Comparison of ENCODE assay signal across 13 cellular contexts in the genomic region with DNA sequence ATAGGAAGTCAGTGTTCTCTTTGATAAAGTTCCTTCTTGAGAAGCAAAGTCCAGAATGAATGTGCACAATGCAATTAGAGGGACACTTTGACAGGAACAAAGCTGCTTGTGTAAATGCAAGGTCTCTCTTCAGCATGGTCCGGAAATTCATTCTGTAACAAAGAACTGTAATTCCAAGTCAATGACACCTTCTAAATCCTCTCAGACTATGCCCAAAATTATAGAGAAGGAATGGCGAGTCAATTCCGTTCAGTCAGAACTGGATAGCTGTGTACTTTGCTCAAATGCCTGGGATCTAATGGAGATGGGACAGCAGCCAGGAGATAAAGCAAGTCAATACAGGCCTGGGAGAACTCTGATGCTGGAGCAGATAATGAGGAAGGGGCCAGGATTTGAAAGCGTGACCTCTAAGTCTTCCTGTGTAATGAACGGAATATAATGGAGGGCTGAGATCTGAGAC.
DNase-seq lines count a peak whose midpoint lies in the region; ATAC-seq and TF ChIP-seq lines count a peak whose summit lies in the region.
"Had no signal": no experiment of that assay in that cellular context is flagged by ENCODE, and none has a peak within 500 bp of the region (broad histone marks: within the 10 kb centered on the region; RNA-seq: fewer than 3 reads in every experiment).

No MANE protein-coding gene starts in this region.

- H3K4me3 ChIP-seq in RWPE2 (ENCODE audit: severe bottlenecking): no peak overlapping the region
- H3K4me3 ChIP-seq in transverse colon: no peak overlapping the region
- H3K4me3 ChIP-seq in heart left ventricle: no peak overlapping the region
- H3K4me3 ChIP-seq: cardiac muscle cell, tibial nerve had no signal

- H3K27me3 ChIP-seq in RWPE2 (ENCODE audit: insufficient read depth, poor library complexity, severe bottlenecking): no peaks in the 10 kb centered on the region
- no peaks in the 10 kb centered on the region for H3K27me3 ChIP-seq in foreskin keratinocyte
- H3K27me3 ChIP-seq in transverse colon: no peaks in the 10 kb centered on the region
- no peaks in the 10 kb centered on the region for H3K27me3 ChIP-seq in heart left ventricle
- H3K27me3 ChIP-seq: cardiac muscle cell, tibial nerve had no signal

- H3K4me1 ChIP-seq in RWPE2 (ENCODE audit: insufficient read depth, poor library complexity, severe bottlenecking): peaks cover 16% of the 10 kb centered on the region
- H3K4me1 ChIP-seq in foreskin keratinocyte: peaks cover 13% of the 10 kb centered on the region
- peaks cover 0 to 17% (median 4%) of the 10 kb centered on the region in 4 donors for H3K4me1 ChIP-seq in transverse colon
- H3K4me1 ChIP-seq in heart left ventricle: peaks cover 0 to 38% (median 19%) of the 10 kb centered on the region in 12 donors

- H3K36me3 ChIP-seq in RWPE2 (ENCODE audit: low read depth): no peaks in the 10 kb centered on the region
- no peaks in the 10 kb centered on the region for H3K36me3 ChIP-seq in transverse colon
- H3K36me3 ChIP-seq in heart left ventricle: no peaks in the 10 kb centered on the region
- H3K36me3 ChIP-seq: cardiac muscle cell, tibial nerve had no signal

- H3K36me3 Mint-ChIP-seq in activated naive CD8-positive, alpha-beta T cell treated with anti-CD3 and anti-CD28 coated beads, Interleukin-2, amount 10 ng/mL, durations not matched to agents 7 days and 5 days: peaks cover 1% of the 10 kb centered on the region
- no peaks in the 10 kb centered on the region for H3K36me3 Mint-ChIP-seq in activated naive CD8-positive, alpha-beta T cell treated with anti-CD3 and anti-CD28 coated beads for 36 hours

- TF ChIP-seq CTCF in RWPE2 (IDR thresholded peaks at IDR 0.05; ENCODE audit: poor library complexity, severe bottlenecking) (no peak), foreskin keratinocyte (conservative IDR thresholded peaks at IDR 0.05) (no peak), transverse colon (IDR thresholded peaks at IDR 0.05) (no peak), heart left ventricle (IDR thresholded peaks at IDR 0.05) (no peak)

- H3K27ac ChIP-seq in RWPE2 (ENCODE audit: poor library complexity, severe bottlenecking): no peak overlapping the region
- no peak overlapping the region for H3K27ac ChIP-seq in foreskin keratinocyte
- no peak overlapping the region for H3K27ac ChIP-seq in transverse colon
- H3K27ac ChIP-seq in heart left ventricle: no peak overlapping the region
- H3K27ac ChIP-seq: cardiac muscle cell, RWPE1, tibial nerve had no signal

- peaks cover 3% of the 10 kb centered on the region for H3K9me3 Mint-ChIP-seq in activated naive CD8-positive, alpha-beta T cell treated with anti-CD3 and anti-CD28 coated beads, Interleukin-2, amount 10 ng/mL, durations not matched to agents 7 days and 5 days
- H3K9me3 Mint-ChIP-seq in activated naive CD8-positive, alpha-beta T cell treated with anti-CD3 and anti-CD28 coated beads for 36 hours: peaks cover 3% of the 10 kb centered on the region

- no peak for ATAC-seq in activated naive CD8-positive, alpha-beta T cell treated with anti-CD3 and anti-CD28 coated beads, Interleukin-2, amount 10 ng/mL, durations not matched to agents 7 days and 5 days (ENCODE audit: low read depth)
- peak; percentile 45; the same call in 2 of the 3 replicates for ATAC-seq in RWPE2 (ENCODE audit: low read depth)
- ATAC-seq in foreskin keratinocyte: no peak
- no peak for ATAC-seq in heart left ventricle

- in situ Hi-C loops in transverse colon (cut with MboI; ENCODE audit: low pct_ligation_motif_present in 1 of 4, low pct_unique_long_range_greater_than_20kb in 1 of 4, low sequenced_read_pairs in 3 of 4): no loop called here

- H3K27ac Mint-ChIP-seq in activated naive CD8-positive, alpha-beta T cell treated with anti-CD3 and anti-CD28 coated beads, Interleukin-2, amount 10 ng/mL, durations not matched to agents 7 days and 5 days: peak overlapping the region; percentile 44
- H3K27ac Mint-ChIP-seq in activated naive CD8-positive, alpha-beta T cell treated with anti-CD3 and anti-CD28 coated beads for 36 hours: no peak overlapping the region

- 47 to 51% methylated on average over 5 of the region's 5 CpGs for WGBS in transverse colon (ENCODE audit: low coverage in 1 of 2), 2 donors
- 68 to 88% (median 73%) methylated on average over 5 of the region's 5 CpGs for WGBS in heart left ventricle, 4 donors

- POLR2A ChIA-PET in activated naive CD8-positive, alpha-beta T cell treated with anti-CD3 and anti-CD28 coated beads, Interleukin-2, amount 10 ng/mL, durations not matched to agents 7 days and 5 days (lab: Charles Lee): interaction anchor here (3.0 kb wide), 1 partner anchor 65 kb away, joined by 26 read pairs; no protein-coding TSS in a partner anchor

- no peak for TF ChIP-seq POLR2A in transverse colon (IDR thresholded peaks at IDR 0.05)
- no peak for TF ChIP-seq POLR2A in heart left ventricle (IDR thresholded peaks at IDR 0.05)

- no peak for DNase-seq in activated naive CD8-positive, alpha-beta T cell treated with anti-CD3 and anti-CD28 coated beads, Interleukin-2, amount 10 ng/mL, durations not matched to agents 7 days and 5 days
- DNase-seq in activated naive CD8-positive, alpha-beta T cell treated with anti-CD3 and anti-CD28 coated beads for 36 hours: no peak
- no peak for DNase-seq in RWPE2 (ENCODE audit: low spot score)
- DNase-seq in foreskin keratinocyte: peak; percentile 21 to 55
- DNase-seq in transverse colon: peak; percentile 42
- no peak for DNase-seq in H4 (ENCODE audit: low spot score)
- DNase-seq in activated T-cell treated with anti-CD3 and anti-CD28 coated beads for 4 hours: no peak
- DNase-seq in heart left ventricle: no peak
- DNase-seq: activated naive CD4-positive, alpha-beta T cell; kidney glomerular epithelial cell had no signal

- no peak for TF ChIP-seq EP300 in transverse colon (IDR thresholded peaks at IDR 0.05; ENCODE audit: low read depth)

- H3K4me1 Mint-ChIP-seq in activated naive CD8-positive, alpha-beta T cell treated with anti-CD3 and anti-CD28 coated beads, Interleukin-2, amount 10 ng/mL, durations not matched to agents 7 days and 5 days: peaks cover 30% of the 10 kb centered on the region
- H3K4me1 Mint-ChIP-seq in activated naive CD8-positive, alpha-beta T cell treated with anti-CD3 and anti-CD28 coated beads for 36 hours: peaks cover 25% of the 10 kb centered on the region

- peak overlapping the region; percentile 11 for H3K4me3 Mint-ChIP-seq in activated naive CD8-positive, alpha-beta T cell treated with anti-CD3 and anti-CD28 coated beads, Interleukin-2, amount 10 ng/mL, durations not matched to agents 7 days and 5 days
- H3K4me3 Mint-ChIP-seq in activated naive CD8-positive, alpha-beta T cell treated with anti-CD3 and anti-CD28 coated beads for 36 hours: no peak overlapping the region

- no peaks in the 10 kb centered on the region for H3K27me3 Mint-ChIP-seq in activated naive CD8-positive, alpha-beta T cell treated with anti-CD3 and anti-CD28 coated beads, Interleukin-2, amount 10 ng/mL, durations not matched to agents 7 days and 5 days
- H3K27me3 Mint-ChIP-seq in activated naive CD8-positive, alpha-beta T cell treated with anti-CD3 and anti-CD28 coated beads for 36 hours: no peaks in the 10 kb centered on the region

- intact Hi-C loops in transverse colon (cut with DNase I; ENCODE audit: low total_unique reads) (no loop called here), heart left ventricle (cut with DNase I) (loop anchor here in 4 of 10 donors (1.0 to 10.0 kb wide), 4 partner anchors 16 to 124 kb away; a partner anchor contains a TSS)

- H3K9me3 ChIP-seq in RWPE2 (ENCODE audit: severe bottlenecking) (no peaks in the 10 kb centered on the region), transverse colon (no peaks in the 10 kb centered on the region), heart left ventricle (no peaks in the 10 kb centered on the region)
- H3K9me3 ChIP-seq: tibial nerve had no signal

Comparison
In these comparisons a context has a peak if more than half of its experiments do, and no peak if none do; other contexts are left out.
1. DNase-seq: peak in foreskin keratinocyte (2 of 2) and transverse colon (single experiment); none in activated naive CD8-positive, alpha-beta T cell treated with anti-CD3 and anti-CD28 coated beads, Interleukin-2, amount 10 ng/mL, durations not matched to agents 7 days and 5 days (single experiment), activated naive CD8-positive, alpha-beta T cell treated with anti-CD3 and anti-CD28 coated beads for 36 hours (single experiment), RWPE2 (single experiment), H4 (single experiment), activated T-cell treated with anti-CD3 and anti-CD28 coated beads for 4 hours (single experiment) and heart left ventricle (0 of 5).